Comparison of ENCODE assay signal across 16 cellular contexts in genomic region chr21:24046816-24047443, GRCh38.
DNase-seq lines count a peak whose midpoint lies in the region; ATAC-seq and TF ChIP-seq lines count a peak whose summit lies in the region.
"Had no signal": no experiment of that assay in that cellular context is flagged by ENCODE, and none has a peak within 500 bp of the region (broad histone marks: within the 10 kb centered on the region; RNA-seq: fewer than 3 reads in every experiment).

No MANE protein-coding gene starts in this region.

- no peaks in the 10 kb centered on the region for H3K9me3 Mint-ChIP-seq in activated naive CD8-positive, alpha-beta T cell (ENCODE audit: low read depth)
- no peaks in the 10 kb centered on the region for H3K9me3 Mint-ChIP-seq in activated CD4-positive, alpha-beta memory T cell treated with anti-CD3 and anti-CD28 coated beads for 36 hours
- H3K9me3 Mint-ChIP-seq: neural progenitor cell had no signal

- DNase-seq in NOMO-1 (lab: John Stamatoyannopoulos, UW; ENCODE audit: unreplicated experiment in 2 of 2), result peak; percentile 45 to 87
- no peak for DNase-seq in spleen
- DNase-seq in activated CD4-positive, alpha-beta memory T cell treated with anti-CD3 and anti-CD28 coated beads for 36 hours, result no peak
- DNase-seq in NCI-H1092 treated with DMSO at 0.1 percent for 48 hours (lab: John Stamatoyannopoulos, UW), result no peak
- DNase-seq: activated CD4-positive, alpha-beta T cell treated with anti-CD3 and anti-CD28 coated beads for 48 hours; activated CD8-positive, alpha-beta memory T cell treated with anti-CD3 and anti-CD28 coated beads, Interleukin-2, amount 50 U/mL, for 48 hours; activated effector memory CD4-positive, alpha-beta T cell treated with anti-CD3 and anti-CD28 coated beads, Interleukin-2, amount 50 U/mL, for 16 hours; NCI-H1417; NCI-H748 treated with DMSO at 0.1 percent for 48 hours; stimulated activated CD4-positive, alpha-beta T cell treated with anti-CD3 and anti-CD28 coated beads, Interleukin-4, amount 100 ng/mL, for 4 hours; SW 1271 had no signal

- 59 to 65% (median 62%) methylated on average over 6 of the region's 6 CpGs for WGBS in spleen, 5 donors

- H3K27ac ChIP-seq in spleen, result peak overlapping the region in 6 of 8 donors; percentile 37 to 78 (median 54)
- H3K27ac ChIP-seq: KMS-11, neural progenitor cell had no signal

- H3K36me3 Mint-ChIP-seq in activated naive CD8-positive, alpha-beta T cell, result no peaks in the 10 kb centered on the region
- no peaks in the 10 kb centered on the region for H3K36me3 Mint-ChIP-seq in activated CD4-positive, alpha-beta memory T cell treated with anti-CD3 and anti-CD28 coated beads for 36 hours
- H3K36me3 Mint-ChIP-seq: neural progenitor cell had no signal

- peak overlapping the region; percentile 59 for H3K27ac Mint-ChIP-seq in activated naive CD8-positive, alpha-beta T cell
- no peak overlapping the region for H3K27ac Mint-ChIP-seq in activated CD4-positive, alpha-beta memory T cell treated with anti-CD3 and anti-CD28 coated beads for 36 hours
- H3K27ac Mint-ChIP-seq: neural progenitor cell had no signal

- H3K4me1 ChIP-seq in spleen, result peaks cover 5 to 67% (median 25%) of the 10 kb centered on the region in 6 donors
- H3K4me1 ChIP-seq: neural progenitor cell had no signal

- no peaks in the 10 kb centered on the region for H3K27me3 Mint-ChIP-seq in activated naive CD8-positive, alpha-beta T cell
- no peaks in the 10 kb centered on the region for H3K27me3 Mint-ChIP-seq in activated CD4-positive, alpha-beta memory T cell treated with anti-CD3 and anti-CD28 coated beads for 36 hours

- CTCF ChIA-PET in activated CD4-positive, alpha-beta memory T cell treated with anti-CD3 and anti-CD28 coated beads for 36 hours (lab: Charles Lee), result no interaction called here

- peak; percentile 59 for ATAC-seq in HG03175 (IDR thresholded peaks at IDR 0.05; ENCODE audit: unreplicated experiment)
- no peak for ATAC-seq in HG02884 (IDR thresholded peaks at IDR 0.05; ENCODE audit: unreplicated experiment)

- POLR2A ChIA-PET in activated CD4-positive, alpha-beta memory T cell treated with anti-CD3 and anti-CD28 coated beads for 36 hours (lab: Charles Lee), result no interaction called here

- peaks cover 25% of the 10 kb centered on the region for H3K4me1 Mint-ChIP-seq in activated naive CD8-positive, alpha-beta T cell (ENCODE audit: low read depth)
- peaks cover 3% of the 10 kb centered on the region for H3K4me1 Mint-ChIP-seq in activated CD4-positive, alpha-beta memory T cell treated with anti-CD3 and anti-CD28 coated beads for 36 hours (ENCODE audit: low read depth)
- H3K4me1 Mint-ChIP-seq: neural progenitor cell had no signal

- H3K4me3 ChIP-seq in spleen, result peak overlapping the region in 2 of 8 donors; percentile 1 to 22
- H3K4me3 ChIP-seq: neural progenitor cell had no signal

- H3K9me3 ChIP-seq in spleen, result no peaks in the 10 kb centered on the region

- peak overlapping the region; percentile 36 for H3K4me3 Mint-ChIP-seq in activated naive CD8-positive, alpha-beta T cell
- H3K4me3 Mint-ChIP-seq in activated CD4-positive, alpha-beta memory T cell treated with anti-CD3 and anti-CD28 coated beads for 36 hours, result no peak overlapping the region
- H3K4me3 Mint-ChIP-seq: neural progenitor cell had no signal

- H3K36me3 ChIP-seq in spleen, result no peaks in the 10 kb centered on the region
- H3K36me3 ChIP-seq: neural progenitor cell had no signal

- TF ChIP-seq CTCF in spleen (IDR thresholded peaks at IDR 0.05 in 8 of 11, conservative IDR thresholded peaks at IDR 0.05 in 3 of 11), result no peak

- intact Hi-C loops in spleen (cut with DNase I; ENCODE audit: low total_unique reads), result no loop called here
- intact Hi-C loops in activated CD4-positive, alpha-beta memory T cell treated with anti-CD3 and anti-CD28 coated beads for 36 hours (cut with micrococcal nuclease), result no loop called here

- TF ChIP-seq POLR2A in spleen (IDR thresholded peaks at IDR 0.05), result no peak

- H3K27me3 ChIP-seq in spleen (replicated peaks in 1 of 7), result no peaks in the 10 kb centered on the region
- H3K27me3 ChIP-seq: neural progenitor cell had no signal

Comparison
In these comparisons a context has a peak if more than half of its experiments do, and no peak if none do; other contexts are left out.
1. DNase-seq: peak in NOMO-1 (2 of 2); none in spleen (single experiment), activated CD4-positive, alpha-beta memory T cell treated with anti-CD3 and anti-CD28 coated beads for 36 hours (single experiment) and NCI-H1092 treated with DMSO at 0.1 percent for 48 hours (single experiment).